In the genomic region with DNA sequence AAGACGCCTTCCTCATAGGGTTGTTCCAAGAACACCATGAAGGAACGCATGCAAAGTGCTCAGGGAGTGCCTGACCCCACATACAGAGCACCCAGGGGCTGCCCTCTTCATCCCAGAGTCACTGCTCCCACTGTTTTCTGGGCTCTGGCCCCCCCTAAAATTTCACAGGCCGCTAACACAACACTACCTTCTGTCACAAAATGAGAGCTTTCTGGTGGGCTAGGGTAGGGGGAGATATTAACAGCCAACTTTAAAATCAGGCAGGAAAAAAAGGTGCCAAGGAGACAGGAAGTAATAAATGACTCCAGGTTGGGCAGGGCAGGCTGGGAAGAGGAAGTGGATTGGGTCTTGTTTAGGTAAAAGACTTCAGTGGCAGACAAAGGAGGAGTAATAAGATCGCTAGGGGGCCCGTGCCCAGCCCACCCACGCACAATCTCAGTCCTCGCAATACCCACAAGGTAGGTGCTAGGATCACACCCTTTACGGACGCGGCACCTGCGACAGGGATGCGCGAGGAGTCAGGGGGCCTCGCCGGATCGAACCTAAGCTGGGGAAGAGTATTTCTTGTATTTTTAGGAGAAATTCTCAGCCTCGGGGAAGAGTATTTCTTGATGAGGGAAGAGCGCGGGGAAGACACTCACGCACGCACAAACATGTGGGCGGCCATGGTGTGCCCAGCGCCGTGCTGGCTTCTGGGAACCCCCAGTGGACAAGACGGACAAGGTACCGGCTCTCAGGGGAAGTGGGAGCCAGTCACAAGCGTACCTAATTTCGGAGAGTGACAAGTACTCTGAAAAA, we compare ENCODE assay signal across 9 cellular contexts. TPM values are rescaled to one million over a fixed set of nuclear protein-coding genes. Genes with fewer than 3 reads are reported as not detected.
DNase-seq lines count a peak whose midpoint lies in the region; ATAC-seq and TF ChIP-seq lines count a peak whose summit lies in the region.
"Had no signal": no experiment of that assay in that cellular context is flagged by ENCODE, and none has a peak within 500 bp of the region (broad histone marks: within the 10 kb centered on the region; RNA-seq: fewer than 3 reads in every experiment).

No MANE protein-coding gene starts in this region.

- DNase-seq in T-helper 1 cell: no peak
- DNase-seq in WERI-Rb-1: no peak
- DNase-seq in fibroblast of villous mesenchyme (ENCODE audit: low read depth): no peak
- no peak for DNase-seq in RPMI8226

- H3K4me3 ChIP-seq in WERI-Rb-1 (ENCODE audit: low read depth, low read length) (peak overlapping the region; percentile 44), fibroblast of villous mesenchyme (ENCODE audit: low read depth, low read length) (peak overlapping the region; percentile 53), rectal smooth muscle tissue (ENCODE audit: low read length) (peak overlapping the region; percentile 73)

- peaks cover 6% of the 10 kb centered on the region for H3K27me3 Mint-ChIP-seq in T-helper 1 cell treated with Interleukin-12 subunit alpha and Interleukin-12 subunit beta and Interleukin-4 antibody, amounts not matched to agents 30 μg/mL and 1 μg/mL, for 36 hours (ENCODE audit: low read depth)

- H3K9ac ChIP-seq in rectal smooth muscle tissue (ENCODE audit: low read length): peak overlapping the region; percentile 42

- H3K36me3 ChIP-seq in WERI-Rb-1 (peaks cover 9% of the 10 kb centered on the region), rectal smooth muscle tissue (ENCODE audit: control insufficient read depth, insufficient read depth, low read length) (no peaks in the 10 kb centered on the region)

- H3K27me3 ChIP-seq in WERI-Rb-1 (ENCODE audit: insufficient read depth, low read depth, severe bottlenecking) (no peaks in the 10 kb centered on the region), rectal smooth muscle tissue (ENCODE audit: control insufficient read depth, insufficient read depth, low read length) (no peaks in the 10 kb centered on the region)

- H3K4me3 Mint-ChIP-seq in T-helper 1 cell treated with Interleukin-12 subunit alpha and Interleukin-12 subunit beta and Interleukin-4 antibody, amounts not matched to agents 30 μg/mL and 1 μg/mL, for 36 hours: peak overlapping the region; percentile 79

- H3K27ac ChIP-seq in WERI-Rb-1 (peak overlapping the region; percentile 80), rectal smooth muscle tissue (ENCODE audit: low read depth, low read length) (peak overlapping the region; percentile 72)

- H3K9me3 ChIP-seq in WERI-Rb-1 (ENCODE audit: severe bottlenecking): no peaks in the 10 kb centered on the region

- TF ChIP-seq CTCF in WERI-Rb-1 (IDR thresholded peaks at IDR 0.05; ENCODE audit: low read depth, low read length) (no peak), fibroblast of villous mesenchyme (IDR thresholded peaks at IDR 0.05; ENCODE audit: insufficient read depth, low read depth, low read length) (no peak)

- H3K36me3 Mint-ChIP-seq in T-helper 1 cell treated with Interleukin-12 subunit alpha and Interleukin-12 subunit beta and Interleukin-4 antibody, amounts not matched to agents 30 μg/mL and 1 μg/mL, for 36 hours (ENCODE audit: low read depth): peaks cover 20% of the 10 kb centered on the region

- no peaks in the 10 kb centered on the region for H3K4me1 ChIP-seq in rectal smooth muscle tissue (ENCODE audit: control insufficient read depth, insufficient read depth, low read length)

- peak overlapping the region; percentile 93 for H3K27ac Mint-ChIP-seq in T-helper 1 cell treated with Interleukin-12 subunit alpha and Interleukin-12 subunit beta and Interleukin-4 antibody, amounts not matched to agents 30 μg/mL and 1 μg/mL, for 36 hours

- no peak for ATAC-seq in GM21390 (IDR thresholded peaks at IDR 0.05; ENCODE audit: unreplicated experiment)
- ATAC-seq in GM19324 (IDR thresholded peaks at IDR 0.05; ENCODE audit: low FRiP score, unreplicated experiment): no peak

- H3K4me1 Mint-ChIP-seq in T-helper 1 cell treated with Interleukin-12 subunit alpha and Interleukin-12 subunit beta and Interleukin-4 antibody, amounts not matched to agents 30 μg/mL and 1 μg/mL, for 36 hours (ENCODE audit: low read depth): peaks cover 32% of the 10 kb centered on the region

- H3K9me3 Mint-ChIP-seq in T-helper 1 cell treated with Interleukin-12 subunit alpha and Interleukin-12 subunit beta and Interleukin-4 antibody, amounts not matched to agents 30 μg/mL and 1 μg/mL, for 36 hours: no peaks in the 10 kb centered on the region

RNA-seq across cellular contexts. Expression of a gene that starts 0.9 kb away (rescaled TPM):
- 20.7 and 52.5 TPM in 2 replicates for total RNA-seq in fibroblast of villous mesenchyme

RNA-seq across cellular contexts. Expression of a gene that starts 24.1 kb away (rescaled TPM):
- not detected in 2 replicates for total RNA-seq in fibroblast of villous mesenchyme
- total RNA-seq: Daoy had no signal
